ENCODE assay signal across 11 cellular contexts in the genomic region with DNA sequence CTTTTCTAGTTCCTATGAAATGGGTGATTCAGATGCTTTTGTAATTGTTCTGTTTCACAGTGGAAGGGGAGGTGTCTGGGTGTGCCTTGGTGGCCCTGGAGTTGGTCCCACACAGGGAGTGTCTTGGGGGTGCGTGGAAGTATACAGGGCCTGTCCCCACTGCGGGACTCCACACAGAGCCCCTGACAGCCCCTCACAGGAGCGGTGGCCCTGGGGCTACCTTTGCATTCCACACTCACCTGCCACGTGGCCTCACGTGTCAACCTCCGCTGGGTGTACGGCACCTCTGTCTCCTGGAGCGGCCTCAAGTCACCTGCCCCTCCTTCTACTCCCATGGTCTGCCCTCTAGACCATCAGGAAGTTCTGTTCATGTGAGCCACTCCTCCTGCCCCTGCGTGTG. TPM values are rescaled to one million over a fixed set of nuclear protein-coding genes. Genes with fewer than 3 reads are reported as not detected.
A peak's percentile ranks its signal among the peaks of the same experiment; 100 is the strongest.
DNase-seq lines count a peak whose midpoint lies in the region; ATAC-seq and TF ChIP-seq lines count a peak whose summit lies in the region.
"Had no signal": no experiment of that assay in that cellular context is flagged by ENCODE, and none has a peak within 500 bp of the region (broad histone marks: within the 10 kb centered on the region; RNA-seq: fewer than 3 reads in every experiment).

No MANE protein-coding gene starts in this region.

- H3K9ac ChIP-seq in duodenal mucosa (ENCODE audit: low read depth in 1 of 2, low read length in 2 of 2): peak overlapping the region; percentile 41 to 55

- no peaks in the 10 kb centered on the region for H3K27me3 ChIP-seq in breast epithelium
- H3K27me3 ChIP-seq in duodenal mucosa (ENCODE audit: control insufficient read depth in 1 of 2, insufficient read depth in 2 of 2, low read length in 2 of 2): no peaks in the 10 kb centered on the region
- H3K27me3 ChIP-seq in muscle layer of duodenum (ENCODE audit: low read depth, low read length): no peaks in the 10 kb centered on the region

- intact Hi-C loops in breast epithelium (cut with DNase I; ENCODE audit: low total_unique reads) (no loop called here), MCF 10A (cut with micrococcal nuclease) (no loop called here)

- TF ChIP-seq CTCF in breast epithelium (IDR thresholded peaks at IDR 0.05) (no peak), MCF 10A (IDR thresholded peaks at IDR 0.05; ENCODE audit: unreplicated experiment) (no peak), type B pancreatic cell (conservative IDR thresholded peaks at IDR 0.05) (no peak)

- no peak for DNase-seq in breast epithelium (ENCODE audit: low spot score in 2 of 2)
- DNase-seq in MCF 10A (ENCODE audit: unreplicated experiment): no peak
- DNase-seq in type B pancreatic cell (ENCODE audit: extremely low spot score, unreplicated experiment): no peak
- DNase-seq in effector CD4-positive, alpha-beta T cell: no peak
- DNase-seq in midbrain (lab: John Stamatoyannopoulos, UW): no peak
- DNase-seq: activated T-cell treated with anti-CD3 and anti-CD28 coated beads for 4 hours, Karpas-422, NCI-H2081 had no signal

- H3K4me1 ChIP-seq in breast epithelium: peaks cover 0 to 5% of the 10 kb centered on the region in 2 donors
- peaks cover 60 to 70% of the 10 kb centered on the region in 2 donors for H3K4me1 ChIP-seq in duodenal mucosa (ENCODE audit: control insufficient read depth in 1 of 2, insufficient read depth in 2 of 2, low read length in 2 of 2)
- H3K4me1 ChIP-seq in muscle layer of duodenum (ENCODE audit: control insufficient read depth in 1 of 2, insufficient read depth in 2 of 2, low read length in 2 of 2): peaks cover 5 to 12% of the 10 kb centered on the region in 2 donors

- H3K36me3 ChIP-seq in breast epithelium: no peaks in the 10 kb centered on the region
- H3K36me3 ChIP-seq in duodenal mucosa (ENCODE audit: control insufficient read depth in 1 of 2, insufficient read depth in 2 of 2, low read length in 2 of 2): peaks cover 0 to 4% of the 10 kb centered on the region in 2 donors
- H3K36me3 ChIP-seq in muscle layer of duodenum (ENCODE audit: control insufficient read depth in 1 of 2, insufficient read depth in 2 of 2, low read length in 2 of 2): no peaks in the 10 kb centered on the region

- H3K4me3 Mint-ChIP-seq in MCF 10A (ENCODE audit: unreplicated experiment) (no peak overlapping the region), type B pancreatic cell (peak overlapping the region; percentile 77)

- H3K27ac Mint-ChIP-seq in MCF 10A (ENCODE audit: low read depth, unreplicated experiment) (no peak overlapping the region), type B pancreatic cell (peak overlapping the region; percentile 99)

- H3K4me1 Mint-ChIP-seq in MCF 10A (ENCODE audit: insufficient read depth, unreplicated experiment) (peaks cover 15% of the 10 kb centered on the region), type B pancreatic cell (ENCODE audit: unreplicated experiment) (peaks cover 45% of the 10 kb centered on the region)

- POLR2A ChIA-PET in MCF 10A (lab: Yijun Ruan, JAX): interaction anchor here (0.8 kb wide), 1 partner anchor 94 kb away, joined by 3 read pairs; no protein-coding TSS in a partner anchor

- no peaks in the 10 kb centered on the region for H3K36me3 Mint-ChIP-seq in MCF 10A (ENCODE audit: insufficient read depth, unreplicated experiment)
- peaks cover 6% of the 10 kb centered on the region for H3K36me3 Mint-ChIP-seq in type B pancreatic cell

- TF ChIP-seq POLR2A in breast epithelium (IDR thresholded peaks at IDR 0.05): no peak

- H3K27ac ChIP-seq in breast epithelium: peak overlapping the region; percentile 85 to 90
- peak overlapping the region; percentile 73 for H3K27ac ChIP-seq in duodenal mucosa (ENCODE audit: low read depth, low read length)
- peak overlapping the region; percentile 89 for H3K27ac ChIP-seq in muscle layer of duodenum (ENCODE audit: low read length)

- H3K4me3 ChIP-seq in breast epithelium: no peak overlapping the region
- no peak overlapping the region for H3K4me3 ChIP-seq in duodenal mucosa (ENCODE audit: low read depth in 1 of 2, low read length in 2 of 2)
- no peak overlapping the region for H3K4me3 ChIP-seq in muscle layer of duodenum (ENCODE audit: low read depth in 1 of 2, low read length in 2 of 2)

- no TSS peak for BruUV-seq in MCF 10A (replicated peaks; lab: Mats Ljungman, UMichigan)

- CTCF ChIA-PET in MCF 10A (lab: Yijun Ruan, JAX): interaction anchor here (1.4 kb wide), 1 partner anchor 38 kb away, joined by 3 read pairs; no protein-coding TSS in a partner anchor

- H3K27me3 Mint-ChIP-seq in MCF 10A (ENCODE audit: insufficient read depth, unreplicated experiment): no peaks in the 10 kb centered on the region
- H3K27me3 Mint-ChIP-seq in type B pancreatic cell: no peaks in the 10 kb centered on the region

- no peak for ATAC-seq in HG03045 (IDR thresholded peaks at IDR 0.05; ENCODE audit: unreplicated experiment)

- H3K9me3 Mint-ChIP-seq in MCF 10A (ENCODE audit: unreplicated experiment): no peaks in the 10 kb centered on the region
- H3K9me3 Mint-ChIP-seq in type B pancreatic cell: no peaks in the 10 kb centered on the region

- H3K9me3 ChIP-seq in breast epithelium (no peaks in the 10 kb centered on the region), duodenal mucosa (ENCODE audit: control insufficient read depth in 1 of 2, low read length in 2 of 2) (no peaks in the 10 kb centered on the region), muscle layer of duodenum (ENCODE audit: control insufficient read depth in 1 of 2, low read length in 2 of 2) (no peaks in the 10 kb centered on the region)

RNA-seq across cellular contexts. Expression of a gene that starts 58.7 kb away (rescaled TPM):
- total RNA-seq in breast epithelium (10 to 100 TPM; 28.6 to 33.1 (median 29.9) TPM), MCF 10A (2022) (75.9 and 88.8 TPM in 2 replicates), type B pancreatic cell (ENCODE audit: low replicate concordance) (45.8 and 73.8 TPM in 2 replicates)
